8 cellular contexts compared by ENCODE assay signal in genomic region chr9:130770679-130771442, GRCh38.
DNase-seq lines count a peak whose midpoint lies in the region; ATAC-seq and TF ChIP-seq lines count a peak whose summit lies in the region.

No MANE protein-coding gene starts in this region.

- H3K27me3 ChIP-seq in naive thymus-derived CD4-positive, alpha-beta T cell (ENCODE audit: control insufficient read depth in 2 of 2, insufficient read depth in 2 of 2, low read length in 2 of 2), result peaks cover 0 to 2% of the 10 kb centered on the region in 2 donors

- peaks cover 0 to under 1% of the 10 kb centered on the region in 2 donors for H3K4me1 ChIP-seq in naive thymus-derived CD4-positive, alpha-beta T cell (ENCODE audit: control insufficient read depth in 2 of 2, insufficient read depth in 2 of 2, low read length in 2 of 2)

- H3K4me1 Mint-ChIP-seq in activated T-cell treated with anti-CD3 and anti-CD28 coated beads, Interleukin-2, amount 50 U/mL, for 72 hours (ENCODE audit: low read depth), result peaks cover 25% of the 10 kb centered on the region
- H3K4me1 Mint-ChIP-seq in activated T-cell treated with anti-CD3 and anti-CD28 coated beads, Interleukin-2, amount 50 U/mL, for 24 hours (ENCODE audit: low read depth), result peaks cover 33% of the 10 kb centered on the region
- H3K4me1 Mint-ChIP-seq in naive thymus-derived CD4-positive, alpha-beta T cell, result peaks cover 12 to 53% (median 39%) of the 10 kb centered on the region in 7 donors

- no peaks in the 10 kb centered on the region for H3K36me3 ChIP-seq in SK-N-MC (ENCODE audit: insufficient read depth, low read length)
- H3K36me3 ChIP-seq in naive thymus-derived CD4-positive, alpha-beta T cell (ENCODE audit: control insufficient read depth in 2 of 3, insufficient read depth in 3 of 3, low read length in 3 of 3), result no peaks in the 10 kb centered on the region

- DNase-seq in activated T-cell treated with anti-CD3 and anti-CD28 coated beads, Interleukin-2, amount 50 U/mL, for 72 hours, result peak in 1 of 2 donors; percentile 18
- no peak for DNase-seq in activated T-cell treated with anti-CD3 and anti-CD28 coated beads, Interleukin-2, amount 50 U/mL, for 24 hours
- DNase-seq in MV-4-11 (lab: John Stamatoyannopoulos, UW) (peak; percentile 66), SK-N-MC (ENCODE audit: low read depth, low spot score) (peak; percentile 69), erythroblast (lab: John Stamatoyannopoulos, UW) (peak; percentile 67 to 73), UCSD-AML1 (lab: John Stamatoyannopoulos, UW; ENCODE audit: unreplicated experiment) (no peak)
- peak in 7 of 9 donors; percentile 2 to 39 (median 22) for DNase-seq in naive thymus-derived CD4-positive, alpha-beta T cell

- peaks cover 5 to 7% of the 10 kb centered on the region in 2 donors for H3K36me3 Mint-ChIP-seq in activated T-cell treated with anti-CD3 and anti-CD28 coated beads, Interleukin-2, amount 50 U/mL, for 72 hours (ENCODE audit: insufficient read depth in 2 of 2)
- peaks cover 3% of the 10 kb centered on the region for H3K36me3 Mint-ChIP-seq in activated T-cell treated with anti-CD3 and anti-CD28 coated beads, Interleukin-2, amount 50 U/mL, for 24 hours (ENCODE audit: low read depth)
- peaks cover 0 to 11% (median 0%) of the 10 kb centered on the region in 5 donors for H3K36me3 Mint-ChIP-seq in naive thymus-derived CD4-positive, alpha-beta T cell

- H3K9me3 ChIP-seq in SK-N-MC (ENCODE audit: low read depth, low read length), result no peaks in the 10 kb centered on the region
- no peaks in the 10 kb centered on the region for H3K9me3 ChIP-seq in naive thymus-derived CD4-positive, alpha-beta T cell (ENCODE audit: control insufficient read depth in 2 of 3, low read length in 3 of 3)

- H3K9me3 Mint-ChIP-seq in activated T-cell treated with anti-CD3 and anti-CD28 coated beads, Interleukin-2, amount 50 U/mL, for 72 hours, result peaks cover under 1 to 6% of the 10 kb centered on the region in 2 donors
- peaks cover 4% of the 10 kb centered on the region for H3K9me3 Mint-ChIP-seq in activated T-cell treated with anti-CD3 and anti-CD28 coated beads, Interleukin-2, amount 50 U/mL, for 24 hours
- peaks cover 0 to 7% (median 0%) of the 10 kb centered on the region in 11 donors for H3K9me3 Mint-ChIP-seq in naive thymus-derived CD4-positive, alpha-beta T cell

- H3K9ac ChIP-seq in SK-N-MC (ENCODE audit: insufficient read length), result no peak overlapping the region

- H3K4me3 Mint-ChIP-seq in activated T-cell treated with anti-CD3 and anti-CD28 coated beads, Interleukin-2, amount 50 U/mL, for 72 hours, result no peak overlapping the region
- H3K4me3 Mint-ChIP-seq in activated T-cell treated with anti-CD3 and anti-CD28 coated beads, Interleukin-2, amount 50 U/mL, for 24 hours, result no peak overlapping the region
- H3K4me3 Mint-ChIP-seq in naive thymus-derived CD4-positive, alpha-beta T cell, result no peak overlapping the region

- TF ChIP-seq POLR2A in erythroblast (IDR thresholded peaks at IDR 0.05; ENCODE audit: low read length), result no peak

- H3K27me3 Mint-ChIP-seq in activated T-cell treated with anti-CD3 and anti-CD28 coated beads, Interleukin-2, amount 50 U/mL, for 72 hours (ENCODE audit: low read depth), result no peaks in the 10 kb centered on the region
- H3K27me3 Mint-ChIP-seq in activated T-cell treated with anti-CD3 and anti-CD28 coated beads, Interleukin-2, amount 50 U/mL, for 24 hours, result no peaks in the 10 kb centered on the region
- H3K27me3 Mint-ChIP-seq in naive thymus-derived CD4-positive, alpha-beta T cell, result no peaks in the 10 kb centered on the region

- H3K27ac ChIP-seq in SK-N-MC, result no peak overlapping the region
- H3K27ac ChIP-seq in naive thymus-derived CD4-positive, alpha-beta T cell (ENCODE audit: low read depth, low read length), result no peak overlapping the region

- CTCF ChIA-PET in naive thymus-derived CD4-positive, alpha-beta T cell (lab: Charles Lee), result interaction anchor here (1.3 to 2.1 kb wide), 2 partner anchors 92 to 276 kb away, joined by 6 to 9 read pairs; no protein-coding TSS in a partner anchor

- no peak overlapping the region for H3K27ac Mint-ChIP-seq in activated T-cell treated with anti-CD3 and anti-CD28 coated beads, Interleukin-2, amount 50 U/mL, for 72 hours
- H3K27ac Mint-ChIP-seq in activated T-cell treated with anti-CD3 and anti-CD28 coated beads, Interleukin-2, amount 50 U/mL, for 24 hours, result no peak overlapping the region
- peak overlapping the region in 1 of 9 donors; percentile 3 for H3K27ac Mint-ChIP-seq in naive thymus-derived CD4-positive, alpha-beta T cell

- POLR2A ChIA-PET in naive thymus-derived CD4-positive, alpha-beta T cell (lab: Charles Lee), result no interaction called here

- H3K4me3 ChIP-seq in SK-N-MC, result no peak overlapping the region
- no peak overlapping the region for H3K4me3 ChIP-seq in naive thymus-derived CD4-positive, alpha-beta T cell (ENCODE audit: low read length)

- intact Hi-C loops in naive thymus-derived CD4-positive, alpha-beta T cell (cut with micrococcal nuclease), result loop anchor here (1.0 to 2.0 kb wide), 4 partner anchors 63 to 275 kb away; no protein-coding TSS in a partner anchor

- peak; percentile 67 to 72 for ATAC-seq in activated T-cell treated with anti-CD3 and anti-CD28 coated beads, Interleukin-2, amount 50 U/mL, for 72 hours (replicated peaks in 1 of 2)
- ATAC-seq in naive thymus-derived CD4-positive, alpha-beta T cell, result peak; percentile 69
- ATAC-seq in GM21528 (IDR thresholded peaks at IDR 0.05; ENCODE audit: low FRiP score, unreplicated experiment), result no peak

Comparison
In these comparisons a context has a peak if more than half of its experiments do, and no peak if none do; other contexts are left out.
1. DNase-seq: peak in MV-4-11 (single experiment), SK-N-MC (single experiment), erythroblast (2 of 2) and naive thymus-derived CD4-positive, alpha-beta T cell (7 of 9); none in activated T-cell treated with anti-CD3 and anti-CD28 coated beads, Interleukin-2, amount 50 U/mL, for 24 hours (single experiment) and UCSD-AML1 (single experiment).